ENCODE assay signal across 8 cellular contexts in the genomic region with DNA sequence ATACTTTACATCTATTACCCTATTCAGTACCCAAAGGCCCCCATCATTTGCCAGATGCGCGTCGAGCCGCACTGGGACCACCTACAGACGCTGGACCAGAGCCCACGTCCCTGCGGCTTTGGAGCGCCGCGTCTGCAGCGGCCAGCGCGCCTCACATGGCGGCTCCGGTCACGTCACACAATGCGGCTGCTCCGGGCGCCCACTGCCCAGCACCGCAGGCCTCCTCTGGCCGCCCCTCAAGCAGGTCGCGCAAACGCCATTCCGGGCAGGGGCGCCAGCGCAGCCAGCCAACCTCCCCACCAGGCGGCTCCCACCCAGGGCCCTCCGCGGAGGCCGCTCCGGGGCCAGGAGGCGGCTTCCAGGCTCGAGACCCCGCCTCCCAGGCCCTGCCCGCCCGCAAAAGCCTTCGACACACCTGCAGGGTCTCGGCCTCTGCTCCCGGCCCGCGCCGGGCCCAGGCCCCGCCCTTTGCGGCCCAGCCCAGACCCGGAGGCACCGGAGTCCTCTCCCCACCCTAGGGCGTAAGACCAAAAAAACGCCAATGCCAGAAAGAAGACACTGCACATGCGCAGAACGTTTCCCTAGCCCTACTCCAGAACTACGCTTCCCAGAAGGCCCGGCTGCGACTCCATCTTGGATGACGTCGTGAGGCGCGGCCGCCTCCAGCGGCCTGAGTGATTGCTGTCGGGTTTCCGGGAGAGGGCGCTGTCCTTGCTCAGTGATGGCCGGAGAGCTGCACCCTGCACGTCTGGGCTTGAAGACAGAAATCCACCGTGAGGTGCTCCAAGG. TPM values are rescaled to one million over a fixed set of nuclear protein-coding genes. Genes with fewer than 3 reads are reported as not detected.
DNase-seq lines count a peak whose midpoint lies in the region; ATAC-seq and TF ChIP-seq lines count a peak whose summit lies in the region.

Gene ZNF25, minus strand, starts transcription at position 557 of the 789 bp plus-strand sequence. CDS start 4,925 bp downstream, outside the sequence.

- ATAC-seq in GM18873 (IDR thresholded peaks at IDR 0.05; ENCODE audit: low FRiP score, unreplicated experiment) (peak; percentile 92), HG03139 (IDR thresholded peaks at IDR 0.05; ENCODE audit: unreplicated experiment) (peak; percentile 95)

- H3K4me1 ChIP-seq in smooth muscle cell (ENCODE audit: low read depth), result peaks cover 4% of the 10 kb centered on the region

- DNase-seq in AG08395 (ENCODE audit: low spot score) (peak; percentile 99), NCI-H2196 treated with DMSO at 0.1 percent for 48 hours (lab: John Stamatoyannopoulos, UW; ENCODE audit: unreplicated experiment) (peak; percentile 90), cardiac fibroblast (ENCODE audit: low read depth in 2 of 2) (peak; percentile 99), iPS-NIHi7 (ENCODE audit: extremely low spot score) (peak; percentile 98), smooth muscle cell (lab: John Stamatoyannopoulos, UW; ENCODE audit: unreplicated experiment) (peak; percentile 87)

- H3K27me3 ChIP-seq in smooth muscle cell (ENCODE audit: low read depth), result no peaks in the 10 kb centered on the region

- no peaks in the 10 kb centered on the region for H3F3A ChIP-seq in smooth muscle cell (ENCODE audit: low read depth)

- H3K27ac ChIP-seq in smooth muscle cell (ENCODE audit: low read depth), result peak within 1 kb of the TSS; percentile 65

- H3K4me2 ChIP-seq in smooth muscle cell, result peak within 1 kb of the TSS; percentile 84

- H2AFZ ChIP-seq in smooth muscle cell (ENCODE audit: low read depth), result peak within 1 kb of the TSS; percentile 99

- no peaks in the 10 kb centered on the region for H3K36me3 ChIP-seq in smooth muscle cell (ENCODE audit: low read depth)

- TF ChIP-seq CTCF in WI38 (IDR thresholded peaks at IDR 0.05; ENCODE audit: low read depth, low read length) (peak; percentile 86), cardiac fibroblast (IDR thresholded peaks at IDR 0.05; ENCODE audit: low read depth, low read length) (peak; percentile 93), smooth muscle cell (IDR thresholded peaks at IDR 0.05; ENCODE audit: borderline replicate concordance, insufficient read depth, poor library complexity, severe bottlenecking) (peak; percentile 84)

- H3K9ac ChIP-seq in smooth muscle cell (ENCODE audit: low read depth), result peak within 1 kb of the TSS; percentile 88

- H3K4me3 ChIP-seq in WI38 (ENCODE audit: low read depth, low read length), result peak within 1 kb of the TSS; percentile 81
- H3K4me3 ChIP-seq in cardiac fibroblast (replicated peaks in 1 of 2; ENCODE audit: low read depth in 2 of 2, low read length in 2 of 2), result peak within 1 kb of the TSS; percentile 71 to 76
- H3K4me3 ChIP-seq in smooth muscle cell, result peak within 1 kb of the TSS; percentile 80

- under 1% methylated on average over 58 of the region's 66 CpGs for WGBS in smooth muscle cell (ENCODE audit: low lambda C conversion rate)

- no peaks in the 10 kb centered on the region for H4K20me1 ChIP-seq in smooth muscle cell (ENCODE audit: low read depth)

- H3K79me2 ChIP-seq in smooth muscle cell (ENCODE audit: low read depth), result no peaks in the 10 kb centered on the region

- no peaks in the 10 kb centered on the region for H3K9me3 ChIP-seq in smooth muscle cell (replicated peaks; ENCODE audit: low read depth)

RNA-seq across cellular contexts. Expression of gene ZNF25, which starts in this region (rescaled TPM):
- 6.9 and 12.6 TPM in 2 replicates for total RNA-seq in smooth muscle cell
- polyA plus RNA-seq in smooth muscle cell, result 3.6 and 3.8 TPM in 2 replicates

Comparison
In these comparisons a context has a peak if more than half of its experiments do, and no peak if none do; other contexts are left out.
1. Peak in every context shown above with its lines: DNase-seq, ATAC-seq, H3K4me3 ChIP-seq and H3K27ac ChIP-seq.